ENCODE assay signal across 8 cellular contexts in genomic region chr16:674968-675883, GRCh38. TPM values are rescaled to one million over a fixed set of nuclear protein-coding genes. Genes with fewer than 3 reads are reported as not detected.
DNase-seq lines count a peak whose midpoint lies in the region; ATAC-seq and TF ChIP-seq lines count a peak whose summit lies in the region.

Gene RHBDL1 (plus strand): TSS chr16:675671. CDS start chr16:675791, 120 bp downstream.

- 17% methylated on average over 34 of the region's 73 CpGs; no CpG with 5 or more reads in 1 of the 2 donors for WGBS in transverse colon (ENCODE audit: low coverage in 1 of 2), 2 donors

- peaks cover 3% of the 10 kb centered on the region for H3K27me3 Mint-ChIP-seq in activated naive CD4-positive, alpha-beta T cell treated with anti-CD3 and anti-CD28 coated beads for 36 hours (ENCODE audit: low read depth)
- peaks cover 0 to 8% (median 7%) of the 10 kb centered on the region in 3 donors for H3K27me3 Mint-ChIP-seq in immature natural killer cell (ENCODE audit: low read depth in 3 of 3)

- H3K27ac ChIP-seq in transverse colon: peak within 1 kb of the TSS in 3 of 4 donors; percentile 27 to 69 (median 58)

- intact Hi-C loops in activated naive CD4-positive, alpha-beta T cell treated with anti-CD3 and anti-CD28 coated beads for 36 hours (cut with micrococcal nuclease): no loop called here
- intact Hi-C loops in transverse colon (cut with DNase I; ENCODE audit: low total_unique reads): no loop called here

- in situ Hi-C loops in transverse colon (cut with MboI; ENCODE audit: low pct_ligation_motif_present in 1 of 4, low pct_unique_long_range_greater_than_20kb in 1 of 4, low sequenced_read_pairs in 3 of 4): no loop called here

- no peak for TF ChIP-seq EP300 in transverse colon (IDR thresholded peaks at IDR 0.05; ENCODE audit: low read depth)

- H3K4me1 ChIP-seq in transverse colon: peaks cover 18 to 51% (median 35%) of the 10 kb centered on the region in 4 donors

- CTCF ChIA-PET in activated naive CD4-positive, alpha-beta T cell treated with anti-CD3 and anti-CD28 coated beads for 36 hours (lab: Charles Lee): interaction anchor here (1.5 to 1.6 kb wide), 2 partner anchors 14 to 26 kb away, joined by 3 to 4 read pairs; partner anchors contain the start of gene WDR90

- no peak for TF ChIP-seq POLR2A in transverse colon (IDR thresholded peaks at IDR 0.05)

- peaks cover 13% of the 10 kb centered on the region for H3K4me1 Mint-ChIP-seq in activated naive CD4-positive, alpha-beta T cell treated with anti-CD3 and anti-CD28 coated beads for 36 hours (ENCODE audit: low read depth)
- H3K4me1 Mint-ChIP-seq in immature natural killer cell: peaks cover 0 to 8% of the 10 kb centered on the region in 2 donors

- peak within 1 kb of the TSS; percentile 18 for H3K4me3 Mint-ChIP-seq in activated naive CD4-positive, alpha-beta T cell treated with anti-CD3 and anti-CD28 coated beads for 36 hours
- peak within 1 kb of the TSS in 4 of 5 donors; percentile 12 to 32 (median 16) for H3K4me3 Mint-ChIP-seq in immature natural killer cell

- no peak for ATAC-seq in activated naive CD4-positive, alpha-beta T cell treated with anti-CD3 and anti-CD28 coated beads, Interleukin-2, amount 50 U/mL, for 72 hours

- H3K36me3 ChIP-seq in transverse colon: peaks cover 0 to 22% (median 3%) of the 10 kb centered on the region in 4 donors

- H3K4me3 ChIP-seq in transverse colon: peak within 1 kb of the TSS in 3 of 4 donors; percentile 25 to 44 (median 41)

- H3K9me3 Mint-ChIP-seq in activated naive CD4-positive, alpha-beta T cell treated with anti-CD3 and anti-CD28 coated beads for 36 hours: no peaks in the 10 kb centered on the region
- H3K9me3 Mint-ChIP-seq in activated naive CD4-positive, alpha-beta T cell treated with anti-CD3 and anti-CD28 coated beads, Interleukin-2, amount 50 U/mL, for 72 hours: no peaks in the 10 kb centered on the region
- H3K9me3 Mint-ChIP-seq in immature natural killer cell: no peaks in the 10 kb centered on the region

- no peaks in the 10 kb centered on the region for H3K27me3 ChIP-seq in transverse colon

- H3K36me3 Mint-ChIP-seq in activated naive CD4-positive, alpha-beta T cell treated with anti-CD3 and anti-CD28 coated beads for 36 hours (ENCODE audit: low read depth): peaks cover 8% of the 10 kb centered on the region
- no peaks in the 10 kb centered on the region for H3K36me3 Mint-ChIP-seq in activated naive CD4-positive, alpha-beta T cell treated with anti-CD3 and anti-CD28 coated beads, Interleukin-2, amount 50 U/mL, for 72 hours
- no peaks in the 10 kb centered on the region for H3K36me3 Mint-ChIP-seq in immature natural killer cell

- H3K27ac Mint-ChIP-seq in activated naive CD4-positive, alpha-beta T cell treated with anti-CD3 and anti-CD28 coated beads for 36 hours: no peak within 1 kb of the TSS
- no peak within 1 kb of the TSS for H3K27ac Mint-ChIP-seq in activated naive CD4-positive, alpha-beta T cell treated with anti-CD3 and anti-CD28 coated beads, Interleukin-2, amount 50 U/mL, for 72 hours
- H3K27ac Mint-ChIP-seq in immature natural killer cell: no peak within 1 kb of the TSS

- no peaks in the 10 kb centered on the region for H3K9me3 ChIP-seq in transverse colon

- TF ChIP-seq CTCF in transverse colon (IDR thresholded peaks at IDR 0.05): peak in 1 of 5 experiments; percentile 19

- DNase-seq in activated naive CD4-positive, alpha-beta T cell treated with anti-CD3 and anti-CD28 coated beads for 36 hours: no peak
- no peak for DNase-seq in activated naive CD4-positive, alpha-beta T cell treated with anti-CD3 and anti-CD28 coated beads, Interleukin-2, amount 50 U/mL, for 72 hours (ENCODE audit: low spot score in 2 of 2)
- DNase-seq in amniotic epithelial cell (ENCODE audit: low read depth): peak; percentile 55
- DNase-seq in immature natural killer cell: peak in 1 of 3 donors; percentile 24
- peak; percentile 57 for DNase-seq in transverse colon
- no peak for DNase-seq in activated CD4-positive, CD25-positive, alpha-beta regulatory T cell (lab: John Stamatoyannopoulos, UW)
- no peak for DNase-seq in stimulated activated CD4-positive, alpha-beta T cell treated with anti-CD3 and anti-CD28 coated beads, Interleukin-4, amount 100 ng/mL, for 1 hour
- DNase-seq in SKM-1 treated with dmso at 0.1 percent for 144 hours (lab: John Stamatoyannopoulos, UW; ENCODE audit: unreplicated experiment): no peak

RNA-seq across cellular contexts. Expression of gene RHBDL1, which starts in this region (rescaled TPM):
- total RNA-seq in activated naive CD4-positive, alpha-beta T cell treated with anti-CD3 and anti-CD28 coated beads for 36 hours: under 1 TPM; 0.60 to 0.94 TPM
- total RNA-seq in activated naive CD4-positive, alpha-beta T cell treated with anti-CD3 and anti-CD28 coated beads, Interleukin-2, amount 50 U/mL, for 72 hours: 1 to 10 TPM; 1.3 to 4.6 TPM
- not detected for polyA plus RNA-seq in immature natural killer cell
- total RNA-seq in transverse colon: 10 to 100 TPM in 2 of 4 donors, 1 to 10 TPM in 2; 1.8 to 39.3 (median 8.1) TPM

Comparison
In these comparisons a context has a peak if more than half of its experiments do, and no peak if none do; other contexts are left out.
1. DNase-seq: peak in amniotic epithelial cell (single experiment) and transverse colon (single experiment); none in activated naive CD4-positive, alpha-beta T cell treated with anti-CD3 and anti-CD28 coated beads for 36 hours (single experiment), activated naive CD4-positive, alpha-beta T cell treated with anti-CD3 and anti-CD28 coated beads, Interleukin-2, amount 50 U/mL, for 72 hours (0 of 2), activated CD4-positive, CD25-positive, alpha-beta regulatory T cell (0 of 4), stimulated activated CD4-positive, alpha-beta T cell treated with anti-CD3 and anti-CD28 coated beads, Interleukin-4, amount 100 ng/mL, for 1 hour (single experiment) and SKM-1 treated with dmso at 0.1 percent for 144 hours (single experiment).